ENCODE assay signal across 12 cellular contexts in genomic region chr2:127103243-127104165, GRCh38. TPM values are rescaled to one million over a fixed set of nuclear protein-coding genes. Genes with fewer than 3 reads are reported as not detected.
A peak's percentile ranks its signal among the peaks of the same experiment; 100 is the strongest.
DNase-seq lines count a peak whose midpoint lies in the region; ATAC-seq and TF ChIP-seq lines count a peak whose summit lies in the region.
"Had no signal": no experiment of that assay in that cellular context is flagged by ENCODE, and none has a peak within 500 bp of the region (broad histone marks: within the 10 kb centered on the region; RNA-seq: fewer than 3 reads in every experiment).

No MANE protein-coding gene starts in this region.

- H3K4me3 ChIP-seq in right cardiac atrium (ENCODE audit: low read length) (no peak overlapping the region), hepatocyte (no peak overlapping the region), vagina (peak overlapping the region; percentile 7 to 31)

- DNase-seq in right cardiac atrium (peak in 2 of 3 donors; percentile 43 to 52), left cardiac atrium (no peak), hepatocyte (ENCODE audit: low spot score) (peak; percentile 25), pons (ENCODE audit: low spot score) (peak; percentile 69), vagina (ENCODE audit: extremely low spot score in 2 of 2) (no peak)
- no peak for DNase-seq in activated T-helper 1 cell treated with anti-CD3 and anti-CD28 coated beads, Interleukin-12 subunit alpha, Interleukin-12 subunit beta, Interleukin-2, Interleukin-4 antibody, amounts not matched to agents 30 ng/mL and 10 ng/mL and 1 ng/mL, durations not matched to agents 14 hours and 24 hours and 36 hours (ENCODE audit: low spot score)
- DNase-seq: NCI-H1694; stimulated activated CD4-positive, alpha-beta T cell treated with anti-CD3 and anti-CD28 coated beads, Interleukin-15, amount 100 ng/mL, for 24 hours; stimulated activated CD8-positive, alpha-beta memory T cell treated with anti-CD3 and anti-CD28 coated beads, Interleukin-4, amount 100 ng/mL, for 48 hours had no signal

- H4K20me1 ChIP-seq in hepatocyte (ENCODE audit: insufficient read depth, poor library complexity, severe bottlenecking), result peaks cover 42% of the 10 kb centered on the region

- H3K4me2 ChIP-seq in hepatocyte, result peak overlapping the region; percentile 96

- TF ChIP-seq POLR2A in vagina (IDR thresholded peaks at IDR 0.05), result no peak

- no peak for TF ChIP-seq CTCF in hepatocyte (IDR thresholded peaks at IDR 0.05; ENCODE audit: poor library complexity)
- TF ChIP-seq CTCF in vagina (IDR thresholded peaks at IDR 0.05), result no peak

- H3K9me3 Mint-ChIP-seq in activated T-helper 1 cell treated with anti-CD3 and anti-CD28 coated beads, Interleukin-12 subunit alpha, Interleukin-12 subunit beta, Interleukin-2, Interleukin-4 antibody, amounts not matched to agents 30 ng/mL and 10 ng/mL and 1 ng/mL, durations not matched to agents 14 hours and 24 hours and 36 hours, result no peaks in the 10 kb centered on the region

- intact Hi-C loops in right cardiac atrium (cut with DNase I), result no loop called here
- intact Hi-C loops in left cardiac atrium (cut with DNase I), result loop anchor here in 1 of 2 donors (10.0 kb wide), 1 partner anchor 51 kb away; no protein-coding TSS in a partner anchor
- intact Hi-C loops in vagina (cut with DNase I), result no loop called here
- intact Hi-C loops in activated T-helper 1 cell treated with anti-CD3 and anti-CD28 coated beads, Interleukin-12 subunit alpha, Interleukin-12 subunit beta, Interleukin-2, Interleukin-4 antibody, amounts not matched to agents 30 ng/mL and 10 ng/mL and 1 ng/mL, durations not matched to agents 14 hours and 24 hours and 36 hours (cut with micrococcal nuclease), result no loop called here

- H3K4me1 ChIP-seq in right cardiac atrium (ENCODE audit: control insufficient read depth, insufficient read depth, low read length) (peaks cover 6% of the 10 kb centered on the region), hepatocyte (ENCODE audit: insufficient read depth) (peaks cover 69% of the 10 kb centered on the region), vagina (peaks cover 57% of the 10 kb centered on the region)

- H3K36me3 ChIP-seq in hepatocyte (replicated peaks; ENCODE audit: insufficient read depth, low read depth) (no peaks in the 10 kb centered on the region), vagina (no peaks in the 10 kb centered on the region)

- peaks cover 83% of the 10 kb centered on the region for H3K79me2 ChIP-seq in hepatocyte

- no peak overlapping the region for H2AFZ ChIP-seq in hepatocyte

- H3K27ac Mint-ChIP-seq in activated T-helper 1 cell treated with anti-CD3 and anti-CD28 coated beads, Interleukin-12 subunit alpha, Interleukin-12 subunit beta, Interleukin-2, Interleukin-4 antibody, amounts not matched to agents 30 ng/mL and 10 ng/mL and 1 ng/mL, durations not matched to agents 14 hours and 24 hours and 36 hours, result no peak overlapping the region

- WGBS in right cardiac atrium, result 81% methylated on average over 24 of the region's 24 CpGs
- 74% methylated on average over 19 of the region's 24 CpGs for WGBS in hepatocyte (ENCODE audit: low lambda C conversion rate, missing lambda C conversion rate)

- no peak overlapping the region for H3K27ac ChIP-seq in right cardiac atrium (ENCODE audit: low read length)
- peak overlapping the region; percentile 99 for H3K27ac ChIP-seq in hepatocyte
- H3K27ac ChIP-seq in vagina, result peak overlapping the region; percentile 83

- H3K9me3 ChIP-seq in right cardiac atrium (ENCODE audit: control insufficient read depth, low read length), result no peaks in the 10 kb centered on the region
- H3K9me3 ChIP-seq in hepatocyte (ENCODE audit: low read depth), result no peaks in the 10 kb centered on the region
- no peaks in the 10 kb centered on the region for H3K9me3 ChIP-seq in vagina

- H3K27me3 Mint-ChIP-seq in activated T-helper 1 cell treated with anti-CD3 and anti-CD28 coated beads, Interleukin-12 subunit alpha, Interleukin-12 subunit beta, Interleukin-2, Interleukin-4 antibody, amounts not matched to agents 30 ng/mL and 10 ng/mL and 1 ng/mL, durations not matched to agents 14 hours and 24 hours and 36 hours (ENCODE audit: insufficient read depth), result peaks cover 28% of the 10 kb centered on the region

- H3K4me1 Mint-ChIP-seq in activated T-helper 1 cell treated with anti-CD3 and anti-CD28 coated beads, Interleukin-12 subunit alpha, Interleukin-12 subunit beta, Interleukin-2, Interleukin-4 antibody, amounts not matched to agents 30 ng/mL and 10 ng/mL and 1 ng/mL, durations not matched to agents 14 hours and 24 hours and 36 hours (ENCODE audit: low read depth), result peaks cover 6% of the 10 kb centered on the region

- no peaks in the 10 kb centered on the region for H3K36me3 Mint-ChIP-seq in activated T-helper 1 cell treated with anti-CD3 and anti-CD28 coated beads, Interleukin-12 subunit alpha, Interleukin-12 subunit beta, Interleukin-2, Interleukin-4 antibody, amounts not matched to agents 30 ng/mL and 10 ng/mL and 1 ng/mL, durations not matched to agents 14 hours and 24 hours and 36 hours (ENCODE audit: low read depth)

- H3K9me2 ChIP-seq in hepatocyte (replicated peaks; ENCODE audit: insufficient read depth), result no peaks in the 10 kb centered on the region

- no peak overlapping the region for H3K4me3 Mint-ChIP-seq in activated T-helper 1 cell treated with anti-CD3 and anti-CD28 coated beads, Interleukin-12 subunit alpha, Interleukin-12 subunit beta, Interleukin-2, Interleukin-4 antibody, amounts not matched to agents 30 ng/mL and 10 ng/mL and 1 ng/mL, durations not matched to agents 14 hours and 24 hours and 36 hours

- no peak for ATAC-seq in right cardiac atrium
- no peak for ATAC-seq in left cardiac atrium
- ATAC-seq in HG02571 (IDR thresholded peaks at IDR 0.05; ENCODE audit: unreplicated experiment), result no peak
- no peak for ATAC-seq in GM19035 (IDR thresholded peaks at IDR 0.05; ENCODE audit: unreplicated experiment)
- ATAC-seq: HCT116 had no signal

- H3K27me3 ChIP-seq in right cardiac atrium (ENCODE audit: control insufficient read depth, insufficient read depth) (no peaks in the 10 kb centered on the region), hepatocyte (no peaks in the 10 kb centered on the region), vagina (no peaks in the 10 kb centered on the region)

RNA-seq across cellular contexts. Expression of gene BIN1, which starts 3.5 kb away (rescaled TPM):
- total RNA-seq in right cardiac atrium, result 10 to 100 TPM in 3 of 4 donors, 1 to 10 TPM in 1; 6.6 to 12.0 (median 10.4) TPM
- polyA plus RNA-seq in right cardiac atrium, result 5.9 TPM
- 10 to 100 TPM; 16.2 to 23.6 TPM for total RNA-seq in left cardiac atrium
- 107 and 109 TPM in 2 replicates for total RNA-seq in hepatocyte
- polyA plus RNA-seq in hepatocyte, result 113 and 122 TPM in 2 replicates
- 60.9 TPM for total RNA-seq in vagina
- total RNA-seq in activated T-helper 1 cell treated with anti-CD3 and anti-CD28 coated beads, Interleukin-12 subunit alpha, Interleukin-12 subunit beta, Interleukin-2, Interleukin-4 antibody, amounts not matched to agents 30 ng/mL and 10 ng/mL and 1 ng/mL, durations not matched to agents 14 hours and 24 hours and 36 hours, result 38.4 and 41.9 TPM in 2 replicates

Comparison
In these comparisons a context has a peak if more than half of its experiments do, and no peak if none do; other contexts are left out.
1. DNase-seq: peak in right cardiac atrium (2 of 3), hepatocyte (single experiment) and pons (single experiment); none in left cardiac atrium (single experiment), vagina (0 of 2) and activated T-helper 1 cell treated with anti-CD3 and anti-CD28 coated beads, Interleukin-12 subunit alpha, Interleukin-12 subunit beta, Interleukin-2, Interleukin-4 antibody, amounts not matched to agents 30 ng/mL and 10 ng/mL and 1 ng/mL, durations not matched to agents 14 hours and 24 hours and 36 hours (single experiment).
2. H3K4me3 ChIP-seq: peak in vagina (2 of 2); none in right cardiac atrium (single experiment) and hepatocyte (single experiment).